In the genomic region with DNA sequence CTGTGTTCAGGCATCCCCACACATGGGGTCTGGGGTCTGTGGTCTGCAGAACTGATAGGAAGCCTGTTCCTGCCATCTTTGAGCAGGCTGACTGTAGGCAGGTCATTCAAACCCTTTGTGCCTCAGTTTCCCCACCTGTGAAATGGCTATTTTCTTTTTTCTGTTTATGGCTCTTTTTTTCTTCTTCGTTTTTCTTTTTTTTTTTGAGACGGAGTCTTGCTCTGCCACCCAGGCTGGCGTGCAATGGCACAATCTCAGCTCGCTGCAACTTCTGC, we compare ENCODE assay signal across 20 cellular contexts.
"Had no signal": no experiment of that assay in that cellular context is flagged by ENCODE, and none has a peak within 500 bp of the region (broad histone marks: within the 10 kb centered on the region; RNA-seq: fewer than 3 reads in every experiment).

No MANE protein-coding gene starts in this region.

- FAIRE-seq: endothelial cell of umbilical vein, frontal cortex, islet of Langerhans had no signal

- H3K27ac ChIP-seq: lower lobe of right lung, suprapubic skin had no signal

- ATAC-seq: effector memory CD8-positive, alpha-beta T cell had no signal

- H3K4me3 Mint-ChIP-seq: activated CD4-positive, alpha-beta memory T cell treated with anti-CD3 and anti-CD28 coated beads for 36 hours; effector memory CD8-positive, alpha-beta T cell; naive thymus-derived CD4-positive, alpha-beta T cell; neural crest cell; stimulated activated naive CD8-positive, alpha-beta T cell treated with anti-CD3 and anti-CD28 coated beads, Interleukin-15, Interleukin-2, amounts not matched to agents 100 ng/mL and 50 ng/mL, for 24 hours; type B pancreatic cell had no signal

- H3K4me1 Mint-ChIP-seq: neural crest cell had no signal

- H3K36me3 Mint-ChIP-seq: activated CD4-positive, alpha-beta memory T cell treated with anti-CD3 and anti-CD28 coated beads for 36 hours; naive thymus-derived CD4-positive, alpha-beta T cell; type B pancreatic cell had no signal

- H3K9me3 ChIP-seq: lower lobe of right lung, mucosa of descending colon, suprapubic skin had no signal

- H3K27me3 ChIP-seq: suprapubic skin had no signal

- DNase-seq: activated CD4-positive, alpha-beta memory T cell treated with anti-CD3 and anti-CD28 coated beads for 36 hours; activated CD4-positive, alpha-beta T cell treated with anti-CD3 and anti-CD28 coated beads for 48 hours; activated effector memory CD4-positive, alpha-beta T cell treated with Interleukin-2 at 50 U/mL for 16 hours; activated naive CD4-positive, alpha-beta T cell treated with anti-CD3 and anti-CD28 coated beads, Interleukin-2, amount 50 U/mL, for 16 hours; activated T-cell treated with anti-CD3 and anti-CD28 coated beads, Interleukin-2, amount 50 U/mL, for 48 hours; central memory CD4-positive, alpha-beta T cell; effector memory CD8-positive, alpha-beta T cell; lower lobe of right lung; mesendoderm; naive thymus-derived CD4-positive, alpha-beta T cell; retina; stimulated activated CD4-positive, alpha-beta T cell treated with anti-CD3 and anti-CD28 coated beads, Interleukin-1b, Interleukin-23, amount 100 ng/mL, for 48 hours had no signal

- H3K4me3 ChIP-seq: lower lobe of right lung, mucosa of descending colon, suprapubic skin had no signal

- H3K27ac Mint-ChIP-seq: activated CD4-positive, alpha-beta memory T cell treated with anti-CD3 and anti-CD28 coated beads for 36 hours; naive thymus-derived CD4-positive, alpha-beta T cell; stimulated activated naive CD8-positive, alpha-beta T cell treated with anti-CD3 and anti-CD28 coated beads, Interleukin-15, Interleukin-2, amounts not matched to agents 100 ng/mL and 50 ng/mL, for 24 hours had no signal

- H3K9me3 Mint-ChIP-seq: activated CD4-positive, alpha-beta memory T cell treated with anti-CD3 and anti-CD28 coated beads for 36 hours; effector memory CD8-positive, alpha-beta T cell; naive thymus-derived CD4-positive, alpha-beta T cell; neural crest cell; stimulated activated naive CD8-positive, alpha-beta T cell treated with anti-CD3 and anti-CD28 coated beads, Interleukin-15, Interleukin-2, amounts not matched to agents 100 ng/mL and 50 ng/mL, for 24 hours; type B pancreatic cell had no signal

- H3K27me3 Mint-ChIP-seq: activated CD4-positive, alpha-beta memory T cell treated with anti-CD3 and anti-CD28 coated beads for 36 hours; stimulated activated naive CD8-positive, alpha-beta T cell treated with anti-CD3 and anti-CD28 coated beads, Interleukin-15, Interleukin-2, amounts not matched to agents 100 ng/mL and 50 ng/mL, for 24 hours; type B pancreatic cell had no signal
